Comparison of ENCODE assay signal across 1 cellular context in the genomic region with DNA sequence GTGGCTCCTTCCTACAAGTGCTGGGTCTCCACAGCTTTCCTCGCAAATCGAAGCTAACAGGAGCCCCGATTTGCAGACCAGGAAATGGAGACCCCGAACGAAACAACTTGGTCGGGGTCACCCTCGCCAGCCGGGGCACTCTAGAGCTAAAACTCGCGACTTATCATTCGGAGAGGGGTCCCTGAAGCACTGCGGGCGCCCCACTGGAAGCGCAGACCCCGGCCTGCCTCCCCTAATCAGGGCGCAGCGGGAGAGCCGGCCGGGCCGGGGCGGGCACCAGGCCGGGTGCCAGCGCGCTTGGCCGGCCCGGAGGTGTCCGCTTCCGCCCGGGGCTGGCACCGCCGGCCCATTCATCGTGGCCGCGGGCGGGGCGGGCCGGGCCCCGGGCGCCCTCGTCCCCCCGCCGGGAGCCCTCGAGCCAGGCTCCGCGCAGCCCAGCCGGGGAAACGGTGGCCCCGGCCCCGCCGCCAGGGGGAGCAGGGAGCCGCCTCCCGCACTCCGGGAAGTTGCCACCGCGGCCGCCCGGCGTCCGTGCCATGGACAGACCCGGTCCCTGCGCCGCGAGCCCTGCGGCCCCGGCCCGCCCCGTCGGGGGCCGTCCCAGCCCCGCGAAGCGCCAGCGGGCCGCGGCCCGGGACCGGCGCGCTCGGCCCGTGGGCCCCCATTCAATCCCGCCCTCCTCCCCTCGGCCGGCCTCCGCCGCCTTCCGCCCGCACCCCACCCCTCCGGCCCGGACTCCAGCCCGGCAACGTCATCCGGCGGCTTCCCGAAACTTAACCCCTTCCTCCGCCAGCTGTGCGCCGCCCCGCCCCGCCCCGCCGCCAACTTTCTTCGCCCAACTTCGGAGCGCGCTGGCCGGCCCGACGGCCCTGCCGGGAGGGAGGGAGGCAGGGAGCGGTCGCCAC.
TF ChIP-seq lines count a peak whose summit lies in the region.

No MANE protein-coding gene starts in this region.

TF ChIP-seq in K562, 482 proteins besides CTCF, POLR2A, EP300 and RAD21 (continued from another document and continues in another):
- TF ChIP-seq, protein P1, sequence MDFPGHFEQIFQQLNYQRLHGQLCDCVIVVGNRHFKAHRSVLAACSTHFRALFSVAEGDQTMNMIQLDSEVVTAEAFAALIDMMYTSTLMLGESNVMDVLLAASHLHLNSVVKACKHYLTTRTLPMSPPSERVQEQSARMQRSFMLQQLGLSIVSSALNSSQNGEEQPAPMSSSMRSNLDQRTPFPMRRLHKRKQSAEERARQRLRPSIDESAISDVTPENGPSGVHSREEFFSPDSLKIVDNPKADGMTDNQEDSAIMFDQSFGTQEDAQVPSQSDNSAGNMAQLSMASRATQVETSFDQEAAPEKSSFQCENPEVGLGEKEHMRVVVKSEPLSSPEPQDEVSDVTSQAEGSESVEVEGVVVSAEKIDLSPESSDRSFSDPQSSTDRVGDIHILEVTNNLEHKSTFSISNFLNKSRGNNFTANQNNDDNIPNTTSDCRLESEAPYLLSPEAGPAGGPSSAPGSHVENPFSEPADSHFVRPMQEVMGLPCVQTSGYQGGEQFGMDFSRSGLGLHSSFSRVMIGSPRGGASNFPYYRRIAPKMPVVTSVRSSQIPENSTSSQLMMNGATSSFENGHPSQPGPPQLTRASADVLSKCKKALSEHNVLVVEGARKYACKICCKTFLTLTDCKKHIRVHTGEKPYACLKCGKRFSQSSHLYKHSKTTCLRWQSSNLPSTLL (IDR thresholded peaks at IDR 0.05) = no peak
- TF ChIP-seq STAT5A (IDR thresholded peaks at IDR 0.05; ENCODE audit: borderline replicate concordance, low read length) (no peak), KDM5B (IDR thresholded peaks at IDR 0.05; ENCODE audit: insufficient replicate concordance, low read depth, low read length) (no peak), MEF2A (IDR thresholded peaks at IDR 0.05; ENCODE audit: control insufficient read depth, low read depth, low read length) (no peak), ZBTB7A (IDR thresholded peaks at IDR 0.05; ENCODE audit: borderline replicate concordance, control insufficient read depth, low read depth, low read length) (peak; percentile 47; the same call in 1 of the 2 replicates), FOS (IDR thresholded peaks at IDR 0.05; ENCODE audit: extremely low read depth, insufficient read length) (no peak), POLR2G (IDR thresholded peaks at IDR 0.05; ENCODE audit: low read depth, low read length) (peak; percentile 72), MYC (IDR thresholded peaks at IDR 0.05; ENCODE audit: low read depth, low read length) (0 out of 2 replicates have a peak, but pooled peaks have one; percentile 29), MYC (CRISPR knock-in tag; IDR thresholded peaks at IDR 0.05; ENCODE audit: borderline replicate concordance, low read depth) (no peak), MAFF (IDR thresholded peaks at IDR 0.05; ENCODE audit: low read length) (no peak), KLF6 (CRISPR knock-in tag; IDR thresholded peaks at IDR 0.05; ENCODE audit: borderline replicate concordance) (no peak), RBM15 (IDR thresholded peaks at IDR 0.05; ENCODE audit: insufficient read depth, low read length) (no peak), ZNF282 (CRISPR knock-in tag; IDR thresholded peaks at IDR 0.05) (no peak), ZNF717 (CRISPR knock-in tag; IDR thresholded peaks at IDR 0.05) (no peak), ZNF699 (CRISPR knock-in tag; IDR thresholded peaks at IDR 0.05; ENCODE audit: insufficient replicate concordance) (no peak), SIX5 (IDR thresholded peaks at IDR 0.05; ENCODE audit: borderline replicate concordance in 1 of 2, insufficient read depth in 1 of 2, low read depth in 1 of 2, low read length in 2 of 2) (no peak), FOXA1 (IDR thresholded peaks at IDR 0.05; ENCODE audit: borderline replicate concordance) (no peak), SIN3A (IDR thresholded peaks at IDR 0.05; ENCODE audit: borderline replicate concordance in 2 of 2, control insufficient read depth in 1 of 2, low read depth in 2 of 2, low read length in 2 of 2) (peak in 1 of 2 experiments; percentile 58; a peak in 1 of 4 replicates), HNRNPL (IDR thresholded peaks at IDR 0.05; ENCODE audit: low read depth, low read length) (peak; percentile 30; the same call in 1 of the 2 replicates), THRAP3 (IDR thresholded peaks at IDR 0.05; ENCODE audit: borderline replicate concordance) (no peak), WHSC1 (IDR thresholded peaks at IDR 0.05; ENCODE audit: low read length) (no peak), ZNF740 (CRISPR knock-in tag; IDR thresholded peaks at IDR 0.05) (no peak), ZNF740 (tag; IDR thresholded peaks at IDR 0.05) (0 out of 4 replicates have a peak, but pooled peaks of 1 of the 2 experiments have one; percentile 45), FIP1L1 (IDR thresholded peaks at IDR 0.05; ENCODE audit: low read depth, low read length, poor library complexity, severe bottlenecking) (no peak), FOSL1 (tag; conservative IDR thresholded peaks at IDR 0.05) (no peak), ZNF551 (CRISPR knock-in tag; IDR thresholded peaks at IDR 0.05) (no peak), BACH1 (tag; IDR thresholded peaks at IDR 0.05) (no peak), TOE1 (IDR thresholded peaks at IDR 0.05; ENCODE audit: borderline replicate concordance) (no peak), TOE1 (CRISPR knock-in tag; IDR thresholded peaks at IDR 0.05; ENCODE audit: borderline replicate concordance, low read depth) (no peak), BRD9 (IDR thresholded peaks at IDR 0.05; ENCODE audit: low read depth, partially characterized antibody) (no peak), RB1 (IDR thresholded peaks at IDR 0.05; ENCODE audit: low read depth) (0 out of 2 replicates have a peak, but pooled peaks have one; percentile 31), HDAC1 (IDR thresholded peaks at IDR 0.05) (no peak), RAD51 (IDR thresholded peaks at IDR 0.05; ENCODE audit: borderline replicate concordance, low read depth) (no peak), ESRRA (IDR thresholded peaks at IDR 0.05; ENCODE audit: borderline replicate concordance, low read depth) (no peak), EP400 (IDR thresholded peaks at IDR 0.05) (no peak), SREBF2 (CRISPR knock-in tag; IDR thresholded peaks at IDR 0.05) (no peak), ARNT (IDR thresholded peaks at IDR 0.05) (no peak), BHLHE40 (IDR thresholded peaks at IDR 0.05; ENCODE audit: low read length) (no peak), FUS (optimal IDR thresholded peaks at IDR 0.05; ENCODE audit: low read depth, low read length) (no peak), PRPF4 (IDR thresholded peaks at IDR 0.05; ENCODE audit: insufficient read depth, low read depth, low read length, poor library complexity, severe bottlenecking) (no peak), TCF7 (IDR thresholded peaks at IDR 0.05; ENCODE audit: borderline replicate concordance) (no peak), BRD4 (IDR thresholded peaks at IDR 0.05) (no peak), MLX (CRISPR knock-in tag; conservative IDR thresholded peaks at IDR 0.05) (no peak), NCOA2 (IDR thresholded peaks at IDR 0.05; ENCODE audit: partially characterized antibody in 2 of 2) (no peak), HDAC6 (IDR thresholded peaks at IDR 0.05; ENCODE audit: low read depth, low read length) (no peak), ETV5 (CRISPR knock-in tag; IDR thresholded peaks at IDR 0.05; ENCODE audit: low read depth) (no peak), TCF3 (CRISPR knock-in tag; IDR thresholded peaks at IDR 0.05) (no peak), TAL1 (IDR thresholded peaks at IDR 0.05) (no peak)
- TF ChIP-seq, protein P2, sequence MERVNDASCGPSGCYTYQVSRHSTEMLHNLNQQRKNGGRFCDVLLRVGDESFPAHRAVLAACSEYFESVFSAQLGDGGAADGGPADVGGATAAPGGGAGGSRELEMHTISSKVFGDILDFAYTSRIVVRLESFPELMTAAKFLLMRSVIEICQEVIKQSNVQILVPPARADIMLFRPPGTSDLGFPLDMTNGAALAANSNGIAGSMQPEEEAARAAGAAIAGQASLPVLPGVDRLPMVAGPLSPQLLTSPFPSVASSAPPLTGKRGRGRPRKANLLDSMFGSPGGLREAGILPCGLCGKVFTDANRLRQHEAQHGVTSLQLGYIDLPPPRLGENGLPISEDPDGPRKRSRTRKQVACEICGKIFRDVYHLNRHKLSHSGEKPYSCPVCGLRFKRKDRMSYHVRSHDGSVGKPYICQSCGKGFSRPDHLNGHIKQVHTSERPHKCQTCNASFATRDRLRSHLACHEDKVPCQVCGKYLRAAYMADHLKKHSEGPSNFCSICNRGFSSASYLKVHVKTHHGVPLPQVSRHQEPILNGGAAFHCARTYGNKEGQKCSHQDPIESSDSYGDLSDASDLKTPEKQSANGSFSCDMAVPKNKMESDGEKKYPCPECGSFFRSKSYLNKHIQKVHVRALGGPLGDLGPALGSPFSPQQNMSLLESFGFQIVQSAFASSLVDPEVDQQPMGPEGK (CRISPR knock-in tag; IDR thresholded peaks at IDR 0.05; ENCODE audit: borderline replicate concordance) = no peak
- TF ChIP-seq, protein P3, sequence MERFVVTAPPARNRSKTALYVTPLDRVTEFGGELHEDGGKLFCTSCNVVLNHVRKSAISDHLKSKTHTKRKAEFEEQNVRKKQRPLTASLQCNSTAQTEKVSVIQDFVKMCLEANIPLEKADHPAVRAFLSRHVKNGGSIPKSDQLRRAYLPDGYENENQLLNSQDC (CRISPR knock-in tag; IDR thresholded peaks at IDR 0.05) = no peak
- TF ChIP-seq, protein P4, sequence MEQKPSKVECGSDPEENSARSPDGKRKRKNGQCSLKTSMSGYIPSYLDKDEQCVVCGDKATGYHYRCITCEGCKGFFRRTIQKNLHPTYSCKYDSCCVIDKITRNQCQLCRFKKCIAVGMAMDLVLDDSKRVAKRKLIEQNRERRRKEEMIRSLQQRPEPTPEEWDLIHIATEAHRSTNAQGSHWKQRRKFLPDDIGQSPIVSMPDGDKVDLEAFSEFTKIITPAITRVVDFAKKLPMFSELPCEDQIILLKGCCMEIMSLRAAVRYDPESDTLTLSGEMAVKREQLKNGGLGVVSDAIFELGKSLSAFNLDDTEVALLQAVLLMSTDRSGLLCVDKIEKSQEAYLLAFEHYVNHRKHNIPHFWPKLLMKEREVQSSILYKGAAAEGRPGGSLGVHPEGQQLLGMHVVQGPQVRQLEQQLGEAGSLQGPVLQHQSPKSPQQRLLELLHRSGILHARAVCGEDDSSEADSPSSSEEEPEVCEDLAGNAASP (IDR thresholded peaks at IDR 0.05) = no peak
- TF ChIP-seq, protein P5, sequence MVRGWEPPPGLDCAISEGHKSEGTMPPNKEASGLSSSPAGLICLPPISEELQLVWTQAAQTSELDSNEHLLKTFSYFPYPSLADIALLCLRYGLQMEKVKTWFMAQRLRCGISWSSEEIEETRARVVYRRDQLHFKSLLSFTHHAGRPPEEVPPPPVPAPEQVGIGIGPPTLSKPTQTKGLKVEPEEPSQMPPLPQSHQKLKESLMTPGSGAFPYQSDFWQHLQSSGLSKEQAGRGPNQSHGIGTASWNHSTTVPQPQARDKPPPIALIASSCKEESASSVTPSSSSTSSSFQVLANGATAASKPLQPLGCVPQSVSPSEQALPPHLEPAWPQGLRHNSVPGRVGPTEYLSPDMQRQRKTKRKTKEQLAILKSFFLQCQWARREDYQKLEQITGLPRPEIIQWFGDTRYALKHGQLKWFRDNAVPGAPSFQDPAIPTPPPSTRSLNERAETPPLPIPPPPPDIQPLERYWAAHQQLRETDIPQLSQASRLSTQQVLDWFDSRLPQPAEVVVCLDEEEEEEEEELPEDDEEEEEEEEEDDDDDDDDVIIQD (CRISPR knock-in tag; IDR thresholded peaks at IDR 0.05) = no peak
- TF ChIP-seq, protein P6, sequence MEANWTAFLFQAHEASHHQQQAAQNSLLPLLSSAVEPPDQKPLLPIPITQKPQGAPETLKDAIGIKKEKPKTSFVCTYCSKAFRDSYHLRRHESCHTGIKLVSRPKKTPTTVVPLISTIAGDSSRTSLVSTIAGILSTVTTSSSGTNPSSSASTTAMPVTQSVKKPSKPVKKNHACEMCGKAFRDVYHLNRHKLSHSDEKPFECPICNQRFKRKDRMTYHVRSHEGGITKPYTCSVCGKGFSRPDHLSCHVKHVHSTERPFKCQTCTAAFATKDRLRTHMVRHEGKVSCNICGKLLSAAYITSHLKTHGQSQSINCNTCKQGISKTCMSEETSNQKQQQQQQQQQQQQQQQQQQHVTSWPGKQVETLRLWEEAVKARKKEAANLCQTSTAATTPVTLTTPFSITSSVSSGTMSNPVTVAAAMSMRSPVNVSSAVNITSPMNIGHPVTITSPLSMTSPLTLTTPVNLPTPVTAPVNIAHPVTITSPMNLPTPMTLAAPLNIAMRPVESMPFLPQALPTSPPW (CRISPR knock-in tag; IDR thresholded peaks at IDR 0.05) = peak; percentile 60
- TF ChIP-seq, protein P7, sequence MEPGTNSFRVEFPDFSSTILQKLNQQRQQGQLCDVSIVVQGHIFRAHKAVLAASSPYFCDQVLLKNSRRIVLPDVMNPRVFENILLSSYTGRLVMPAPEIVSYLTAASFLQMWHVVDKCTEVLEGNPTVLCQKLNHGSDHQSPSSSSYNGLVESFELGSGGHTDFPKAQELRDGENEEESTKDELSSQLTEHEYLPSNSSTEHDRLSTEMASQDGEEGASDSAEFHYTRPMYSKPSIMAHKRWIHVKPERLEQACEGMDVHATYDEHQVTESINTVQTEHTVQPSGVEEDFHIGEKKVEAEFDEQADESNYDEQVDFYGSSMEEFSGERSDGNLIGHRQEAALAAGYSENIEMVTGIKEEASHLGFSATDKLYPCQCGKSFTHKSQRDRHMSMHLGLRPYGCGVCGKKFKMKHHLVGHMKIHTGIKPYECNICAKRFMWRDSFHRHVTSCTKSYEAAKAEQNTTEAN (CRISPR knock-in tag; IDR thresholded peaks at IDR 0.05) = no peak
- TF ChIP-seq, protein P8, sequence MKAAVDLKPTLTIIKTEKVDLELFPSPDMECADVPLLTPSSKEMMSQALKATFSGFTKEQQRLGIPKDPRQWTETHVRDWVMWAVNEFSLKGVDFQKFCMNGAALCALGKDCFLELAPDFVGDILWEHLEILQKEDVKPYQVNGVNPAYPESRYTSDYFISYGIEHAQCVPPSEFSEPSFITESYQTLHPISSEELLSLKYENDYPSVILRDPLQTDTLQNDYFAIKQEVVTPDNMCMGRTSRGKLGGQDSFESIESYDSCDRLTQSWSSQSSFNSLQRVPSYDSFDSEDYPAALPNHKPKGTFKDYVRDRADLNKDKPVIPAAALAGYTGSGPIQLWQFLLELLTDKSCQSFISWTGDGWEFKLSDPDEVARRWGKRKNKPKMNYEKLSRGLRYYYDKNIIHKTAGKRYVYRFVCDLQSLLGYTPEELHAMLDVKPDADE (conservative IDR thresholded peaks at IDR 0.05; ENCODE audit: control insufficient read depth, low read depth, low read length) = peak; percentile 19; the same call in 1 of the 2 replicates
